In genomic region chr6:128499079-128499705, GRCh38 we compare ENCODE assay signal across 1 cellular context.
A peak's percentile ranks its signal among the peaks of the same experiment; 100 is the strongest.
TF ChIP-seq lines count a peak whose summit lies in the region.

No MANE protein-coding gene starts in this region.

TF ChIP-seq in IMR-90, 13 proteins besides CTCF, POLR2A, EP300 and RAD21:
- TF ChIP-seq MAFK (IDR thresholded peaks at IDR 0.05; ENCODE audit: low read depth, low read length) (no peak), CEBPB (IDR thresholded peaks at IDR 0.05; ENCODE audit: low read depth, low read length) (0 out of 2 replicates have a peak, but pooled peaks have one; percentile 37)
